Comparison of ENCODE assay signal across 8 cellular contexts in the genomic region with DNA sequence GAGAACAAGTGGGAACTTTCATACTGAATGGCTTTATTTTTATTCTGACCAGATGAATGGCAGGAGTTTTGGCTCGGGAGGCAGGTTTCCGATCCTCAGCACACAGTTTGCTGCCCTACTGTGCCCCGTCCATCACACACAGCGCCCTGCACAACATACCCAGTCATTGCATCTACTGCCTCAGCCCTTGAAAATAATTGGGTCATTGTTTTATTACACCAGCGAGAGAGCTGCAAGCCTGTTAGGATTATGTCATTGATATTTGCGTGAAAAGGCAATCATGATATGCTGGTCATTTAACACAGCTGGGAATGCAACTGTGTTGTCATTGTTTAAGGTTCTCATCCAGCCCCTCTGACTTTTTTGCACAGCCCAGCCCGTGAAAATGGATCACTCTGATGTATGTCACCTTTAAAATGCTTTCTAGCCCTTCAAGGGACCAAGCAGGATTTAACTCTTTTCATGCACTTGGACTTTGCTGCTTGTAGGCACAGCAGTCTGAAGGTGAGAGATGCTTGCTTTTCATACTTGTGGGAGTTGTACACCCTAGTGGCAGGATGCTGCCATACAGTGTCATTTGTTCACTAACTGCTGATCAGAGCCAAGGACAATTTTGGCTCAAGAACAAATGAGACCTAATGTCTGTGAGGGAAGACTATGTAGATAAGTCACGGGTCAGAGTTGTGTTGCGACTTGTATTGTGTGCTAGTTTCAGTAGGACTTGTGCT.
DNase-seq lines count a peak whose midpoint lies in the region; ATAC-seq and TF ChIP-seq lines count a peak whose summit lies in the region.

No MANE protein-coding gene starts in this region.

- 20 to 44% methylated on average over 9 of the region's 9 CpGs for WGBS in aorta, 2 donors

- CTCF ChIA-PET in CD4-positive, alpha-beta memory T cell (lab: Charles Lee; ENCODE audit: partially characterized antibody), result interaction anchor here (0.9 to 6.9 kb wide), 6 partner anchors 10 to 530 kb away, joined by 3 to 32 read pairs (median 4); no protein-coding TSS in a partner anchor

- H3K36me3 ChIP-seq in aorta (ENCODE audit: control insufficient read depth in 1 of 2, insufficient read depth in 2 of 2, low read length in 1 of 2), result no peaks in the 10 kb centered on the region
- no peaks in the 10 kb centered on the region for H3K36me3 ChIP-seq in CD4-positive, alpha-beta memory T cell (ENCODE audit: insufficient read depth, low read length)

- no peak overlapping the region for H3K4me3 Mint-ChIP-seq in nephron progenitor cell
- H3K4me3 Mint-ChIP-seq in CD4-positive, alpha-beta memory T cell, result no peak overlapping the region

- no peaks in the 10 kb centered on the region for H3K9me3 ChIP-seq in aorta (ENCODE audit: control insufficient read depth, low read length)
- no peaks in the 10 kb centered on the region for H3K9me3 ChIP-seq in CD4-positive, alpha-beta memory T cell (ENCODE audit: control insufficient read depth in 1 of 2, low read length in 2 of 2)

- TF ChIP-seq CTCF in GM13976 (IDR thresholded peaks at IDR 0.05; ENCODE audit: borderline replicate concordance, control extremely low read depth, extremely low read depth, insufficient read depth, missing control alignments) (no peak), nephron progenitor cell (IDR thresholded peaks at IDR 0.05) (peak; percentile 40)

- POLR2A ChIA-PET in CD4-positive, alpha-beta memory T cell (lab: Charles Lee; ENCODE audit: partially characterized antibody), result no interaction called here

- peak; percentile 51 for ATAC-seq in HG02852 (IDR thresholded peaks at IDR 0.05; ENCODE audit: unreplicated experiment)
- no peak for ATAC-seq in GM18858 (IDR thresholded peaks at IDR 0.05; ENCODE audit: unreplicated experiment)
- ATAC-seq in aorta (ENCODE audit: low FRiP score), result no peak

- no peak overlapping the region for H3K27ac ChIP-seq in aorta (ENCODE audit: low read depth in 1 of 2, low read length in 2 of 2)
- H3K27ac ChIP-seq in CD4-positive, alpha-beta memory T cell (ENCODE audit: low read depth, low read length), result no peak overlapping the region

- in situ Hi-C loops in GM13976 (cut with MboI; ENCODE audit: low sequenced_read_pairs, unreplicated experiment), result loop anchor here (25.0 kb wide), 1 partner anchor 509 kb away; no protein-coding TSS in a partner anchor

- intact Hi-C loops in aorta (cut with DNase I), result no loop called here
- intact Hi-C loops in CD4-positive, alpha-beta memory T cell (cut with micrococcal nuclease), result no loop called here

- H3K4me1 Mint-ChIP-seq in nephron progenitor cell, result peaks cover 60% of the 10 kb centered on the region
- no peaks in the 10 kb centered on the region for H3K4me1 Mint-ChIP-seq in CD4-positive, alpha-beta memory T cell

- no peaks in the 10 kb centered on the region for H3K4me1 ChIP-seq in aorta (ENCODE audit: control insufficient read depth in 1 of 2, insufficient read depth in 2 of 2, low read length in 2 of 2)
- no peaks in the 10 kb centered on the region for H3K4me1 ChIP-seq in CD4-positive, alpha-beta memory T cell (ENCODE audit: insufficient read depth, low read length)

- no peaks in the 10 kb centered on the region for H3K36me3 Mint-ChIP-seq in nephron progenitor cell (ENCODE audit: low read depth)
- H3K36me3 Mint-ChIP-seq in CD4-positive, alpha-beta memory T cell, result no peaks in the 10 kb centered on the region

- H3K9me3 Mint-ChIP-seq in nephron progenitor cell, result no peaks in the 10 kb centered on the region
- H3K9me3 Mint-ChIP-seq in CD4-positive, alpha-beta memory T cell, result no peaks in the 10 kb centered on the region

- H3K27me3 Mint-ChIP-seq in nephron progenitor cell (ENCODE audit: low read depth, poor library complexity), result peaks cover 5% of the 10 kb centered on the region
- peaks cover 0 to 1% of the 10 kb centered on the region in 2 donors for H3K27me3 Mint-ChIP-seq in CD4-positive, alpha-beta memory T cell

- no peak overlapping the region for H3K27ac Mint-ChIP-seq in nephron progenitor cell
- H3K27ac Mint-ChIP-seq in CD4-positive, alpha-beta memory T cell, result no peak overlapping the region

- H3K27me3 ChIP-seq in aorta (ENCODE audit: control insufficient read depth in 1 of 2, insufficient read depth in 2 of 2, low read length in 1 of 2), result no peaks in the 10 kb centered on the region
- H3K27me3 ChIP-seq in CD4-positive, alpha-beta memory T cell (ENCODE audit: insufficient read depth, low read length), result no peaks in the 10 kb centered on the region

- no peak overlapping the region for H3K4me3 ChIP-seq in aorta (ENCODE audit: low read length in 2 of 2)
- H3K4me3 ChIP-seq in CD4-positive, alpha-beta memory T cell (ENCODE audit: low read length in 2 of 2), result no peak overlapping the region

- DNase-seq in GM13976 (ENCODE audit: low spot score) (peak; percentile 22), anterior cingulate cortex (lab: John Stamatoyannopoulos, UW) (peak in 45 of 58 donors; percentile 1 to 75 (median 32)), nephron progenitor cell (no peak), NCI-H1436 treated with DMSO at 0.1 percent for 48 hours (lab: John Stamatoyannopoulos, UW) (no peak), aorta (no peak)
- no peak for DNase-seq in CD4-positive, alpha-beta memory T cell

Comparison
In these comparisons a context has a peak if more than half of its experiments do, and no peak if none do; other contexts are left out.
1. DNase-seq: peak in GM13976 (single experiment) and anterior cingulate cortex (45 of 58); none in nephron progenitor cell (single experiment), NCI-H1436 treated with DMSO at 0.1 percent for 48 hours (single experiment), aorta (0 of 2) and CD4-positive, alpha-beta memory T cell (0 of 5).